ENCODE assay signal across 10 cellular contexts in genomic region chr19:35013820-35014754, GRCh38. TPM values are rescaled to one million over a fixed set of nuclear protein-coding genes. Genes with fewer than 3 reads are reported as not detected.
DNase-seq lines count a peak whose midpoint lies in the region; ATAC-seq and TF ChIP-seq lines count a peak whose summit lies in the region.
"Had no signal": no experiment of that assay in that cellular context is flagged by ENCODE, and none has a peak within 500 bp of the region (broad histone marks: within the 10 kb centered on the region; RNA-seq: fewer than 3 reads in every experiment).

No MANE protein-coding gene starts in this region.

- no TSS peak for BruUV-seq in mammary epithelial cell (replicated peaks; lab: Mats Ljungman, UMichigan)

- H3K4me3 ChIP-seq in mammary epithelial cell (replicated peaks in 1 of 3; ENCODE audit: insufficient read depth in 1 of 3, low read depth in 2 of 3, low read length in 3 of 3) = no peak overlapping the region

- no peak overlapping the region for H3K4me2 ChIP-seq in mammary epithelial cell (ENCODE audit: insufficient read depth, low read depth, low read length)

- no peak overlapping the region for H2AFZ ChIP-seq in mammary epithelial cell (ENCODE audit: low read depth, low read length)

- dilution Hi-C loops in mammary epithelial cell (cut with HindIII; ENCODE audit: low sequenced_read_pairs) = no loop called here

- H3K27ac ChIP-seq in KOPT-K1 (ENCODE audit: low read depth, low read length, poor library complexity, severe bottlenecking) (peak overlapping the region; percentile 19), caudate nucleus (ENCODE audit: low read depth, low read length) (peak overlapping the region; percentile 36), mammary epithelial cell (ENCODE audit: insufficient read depth, low read depth, low read length) (no peak overlapping the region)

- no peak for ATAC-seq in WTC11
- ATAC-seq in HG03342 (IDR thresholded peaks at IDR 0.05; ENCODE audit: unreplicated experiment) = no peak
- no peak for ATAC-seq in HG03469 (IDR thresholded peaks at IDR 0.05; ENCODE audit: unreplicated experiment)

- H3K36me3 Mint-ChIP-seq in WTC11 = peaks cover 82% of the 10 kb centered on the region

- TF ChIP-seq CTCF in WTC11 (IDR thresholded peaks at IDR 0.05) (no peak), mammary epithelial cell (conservative IDR thresholded peaks at IDR 0.05 in 1 of 2, IDR thresholded peaks at IDR 0.05 in 1 of 2; ENCODE audit: extremely low read depth in 1 of 2, insufficient read depth in 1 of 2, low read depth in 1 of 2, low read length in 2 of 2) (no peak)

- H3K79me2 ChIP-seq in mammary epithelial cell (ENCODE audit: insufficient read depth, low read length) = no peaks in the 10 kb centered on the region

- H3K9me3 ChIP-seq in KOPT-K1 (ENCODE audit: insufficient read depth, low read length, poor library complexity, severe bottlenecking) = no peaks in the 10 kb centered on the region
- no peaks in the 10 kb centered on the region for H3K9me3 ChIP-seq in mammary epithelial cell (replicated peaks; ENCODE audit: insufficient read depth, low read length)

- DNase-seq in WTC11 (ENCODE audit: low spot score) = no peak
- no peak for DNase-seq in caudate nucleus (lab: John Stamatoyannopoulos, UW)
- peak; percentile 20 for DNase-seq in stimulated activated CD8-positive, alpha-beta memory T cell treated with anti-CD3 and anti-CD28 coated beads, Interleukin-15, amount 100 ng/mL, for 1 hour (ENCODE audit: low read depth)
- DNase-seq in A172 (ENCODE audit: low spot score) = no peak
- DNase-seq in mammary epithelial cell = no peak
- DNase-seq: nephron progenitor cell had no signal

- no peak overlapping the region for H3K4me3 Mint-ChIP-seq in WTC11
- H3K4me3 Mint-ChIP-seq: nephron progenitor cell had no signal

- WGBS in mammary epithelial cell (ENCODE audit: low coverage, missing lambda C conversion rate) = 97% methylated on average over 17 of the region's 23 CpGs

- CTCF ChIA-PET in WTC11 (lab: Charles Lee) = interaction anchor here (1.4 to 3.4 kb wide), 2 partner anchors 14 to 176 kb away, joined by 10 to 25 read pairs; partner anchors contain the start of gene GRAMD1A
- CTCF ChIA-PET in mammary epithelial cell (lab: Charles Lee; ENCODE audit: low non-redundant PET) = no interaction called here

- POLR2A ChIA-PET in WTC11 (lab: Charles Lee) = no interaction called here

- no peaks in the 10 kb centered on the region for H3K4me1 ChIP-seq in mammary epithelial cell (ENCODE audit: insufficient read depth, low read length)

- H3K36me3 ChIP-seq in KOPT-K1 (ENCODE audit: insufficient read depth, low read length) (peaks cover 99% of the 10 kb centered on the region), mammary epithelial cell (ENCODE audit: insufficient read depth, low read length) (no peaks in the 10 kb centered on the region)

- intact Hi-C loops in mammary epithelial cell (cut with micrococcal nuclease) = loop anchor here (1.0 kb wide), 1 partner anchor 41 kb away; no protein-coding TSS in a partner anchor

- in situ Hi-C loops in mammary epithelial cell (cut with MboI; ENCODE audit: low sequenced_read_pairs in 2 of 2) = no loop called here

- H3K27me3 Mint-ChIP-seq in WTC11 (ENCODE audit: low read depth) = no peaks in the 10 kb centered on the region

- H3K9ac ChIP-seq in mammary epithelial cell (ENCODE audit: insufficient read depth, low read length) = no peak overlapping the region

- H3K9me3 Mint-ChIP-seq in WTC11 = no peaks in the 10 kb centered on the region
- H3K9me3 Mint-ChIP-seq: nephron progenitor cell had no signal

- peak overlapping the region; percentile 78 for H3K27ac Mint-ChIP-seq in WTC11

- H3K4me1 Mint-ChIP-seq in WTC11 = peaks cover 11% of the 10 kb centered on the region; the same call in 1 of the 2 replicates

- no peaks in the 10 kb centered on the region for H4K20me1 ChIP-seq in mammary epithelial cell (ENCODE audit: insufficient read depth, low read length)

- H3K27me3 ChIP-seq in mammary epithelial cell (ENCODE audit: insufficient read depth, low read length) = no peaks in the 10 kb centered on the region

TF ChIP-seq in WTC11, 78 proteins besides CTCF, POLR2A, EP300 and RAD21:
- no peak for TF ChIP-seq JUN (CRISPR knock-in tag; IDR thresholded peaks at IDR 0.05)
- 0 out of 2 replicates have a peak, but pooled peaks have one; percentile 57 for TF ChIP-seq NFATC4 (CRISPR knock-in tag; IDR thresholded peaks at IDR 0.05)

RNA-seq across cellular contexts. Expression of gene GRAMD1A, which starts 14.0 kb away (rescaled TPM):
- total RNA-seq in WTC11 (2021) (235 to 389 TPM (median 236 TPM) in 3 replicates), mammary epithelial cell (10 to 100 TPM; 19.8 to 54.4 TPM)
- 20.2 and 26.9 TPM in 2 replicates for total RNA-seq in A172 (2014; rRNA removed; shearing (Covaris generic))
- 30.2 TPM for polyA plus RNA-seq in mammary epithelial cell
- polyA minus RNA-seq in mammary epithelial cell = 61.8 TPM

RNA-seq across cellular contexts. Expression of gene SCN1B, which starts 16.2 kb away (rescaled TPM):
- total RNA-seq in WTC11 (2021) (4.4 to 8.0 TPM (median 4.8 TPM) in 3 replicates), mammary epithelial cell (under 1 TPM; 0.71 to 0.83 TPM)
- total RNA-seq in A172 (2014; rRNA removed; shearing (Covaris generic)) = 8.5 and 10.8 TPM in 2 replicates
- 0.29 TPM for polyA plus RNA-seq in mammary epithelial cell
- not detected for polyA minus RNA-seq in mammary epithelial cell

RNA-seq across cellular contexts. Expression of gene HPN, which starts 27.4 kb away (rescaled TPM):
- total RNA-seq in WTC11 (2021) (20.8 to 35.5 TPM (median 34.6 TPM) in 3 replicates), mammary epithelial cell (1 to 10 TPM in 1 of 2 donors, not detected in 1; 1.0 TPM)
- total RNA-seq in A172 (2014; rRNA removed; shearing (Covaris generic)) = not detected in 2 replicates
- polyA plus RNA-seq in mammary epithelial cell = not detected
- polyA minus RNA-seq in mammary epithelial cell = not detected
- polyA plus RNA-seq: fibroblast of lung had no signal

RNA-seq across cellular contexts. Expression of gene ZNF792, which starts 50.1 kb away (rescaled TPM):
- total RNA-seq in WTC11 (2021) = 6.6 to 12.9 TPM (median 8.0 TPM) in 3 replicates
- 1.1 and 1.5 TPM in 2 replicates for total RNA-seq in A172 (2014; rRNA removed; shearing (Covaris generic))
- total RNA-seq in mammary epithelial cell = 1 to 10 TPM; 2.2 to 4.7 TPM
- 1.6 TPM for polyA plus RNA-seq in mammary epithelial cell
- 4.4 TPM for polyA minus RNA-seq in mammary epithelial cell

Comparison
In these comparisons a context has a peak if more than half of its experiments do, and no peak if none do; other contexts are left out.
1. RNA of gene HPN, which starts 27.4 kb away (total RNA-seq): 20.8 to 35.5 TPM in WTC11; 1.0 TPM in mammary epithelial cell and not detected in A172; every median in the first group is over 10 times any median in the second.